8 cellular contexts compared by ENCODE assay signal in the genomic region with DNA sequence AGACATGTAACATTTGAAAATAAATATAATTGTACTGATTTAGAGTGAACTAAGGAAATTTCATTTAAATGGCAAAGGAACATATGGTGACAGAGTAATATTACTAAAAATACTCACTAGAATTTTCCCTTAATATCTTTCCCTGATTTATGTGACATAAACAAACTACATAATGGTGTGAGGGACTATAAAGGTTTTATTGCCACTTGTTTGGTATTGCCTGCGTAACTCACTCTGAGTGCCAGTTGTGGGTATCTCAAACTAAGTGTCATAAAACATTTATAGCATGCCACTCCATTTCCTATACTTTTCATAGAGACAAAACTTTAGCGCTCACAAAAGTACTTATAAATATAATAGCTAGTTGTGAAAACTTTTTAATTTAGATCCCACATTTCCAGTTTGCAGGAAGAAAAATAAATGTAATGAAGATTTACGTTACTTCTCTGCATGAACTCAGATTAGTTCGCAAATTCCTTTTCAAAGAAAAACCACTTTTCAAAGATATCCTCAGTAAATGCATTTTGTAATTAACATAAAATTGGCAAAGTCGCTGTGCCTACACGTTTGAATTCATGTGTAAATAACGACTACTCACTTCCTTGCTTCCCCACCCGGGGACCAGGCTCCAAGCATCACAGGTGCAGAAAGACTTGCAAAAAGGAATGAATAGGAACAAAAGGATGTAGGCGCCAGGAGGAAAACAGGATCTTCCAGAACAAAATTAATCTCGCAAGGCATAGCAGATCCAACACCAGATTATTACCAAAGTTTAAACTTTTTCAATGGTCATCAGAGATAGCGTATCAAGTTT. TPM values are rescaled to one million over a fixed set of nuclear protein-coding genes. Genes with fewer than 3 reads are reported as not detected.
DNase-seq lines count a peak whose midpoint lies in the region; ATAC-seq and TF ChIP-seq lines count a peak whose summit lies in the region.

No MANE protein-coding gene starts in this region.

- no peak for TF ChIP-seq POLR2A in NB4 (IDR thresholded peaks at IDR 0.05; ENCODE audit: extremely low read depth, insufficient read length)

- H3K4me3 Mint-ChIP-seq in activated naive CD8-positive, alpha-beta T cell treated with anti-CD3 and anti-CD28 coated beads, Interleukin-2, amount 50 U/mL, for 24 hours = peak overlapping the region; percentile 81
- H3K4me3 Mint-ChIP-seq in natural killer cell treated with Interleukin-12 subunit alpha and Interleukin-12 subunit beta and Interleukin-15 and Interleukin-18, amount 100 ng/mL, for 72 hours = peak overlapping the region; percentile 79

- H3K4me1 Mint-ChIP-seq in activated naive CD8-positive, alpha-beta T cell treated with anti-CD3 and anti-CD28 coated beads, Interleukin-2, amount 50 U/mL, for 24 hours = peaks cover 30% of the 10 kb centered on the region
- peaks cover 15 to 16% of the 10 kb centered on the region in 2 donors for H3K4me1 Mint-ChIP-seq in natural killer cell treated with Interleukin-12 subunit alpha and Interleukin-12 subunit beta and Interleukin-15 and Interleukin-18, amount 100 ng/mL, for 72 hours (ENCODE audit: low read depth in 2 of 2)

- ATAC-seq in activated naive CD8-positive, alpha-beta T cell treated with anti-CD3 and anti-CD28 coated beads, Interleukin-2, amount 50 U/mL, for 24 hours = no peak
- ATAC-seq in natural killer cell treated with Interleukin-12 subunit alpha and Interleukin-12 subunit beta and Interleukin-15 and Interleukin-18, amount 100 ng/mL, for 72 hours = no peak

- DNase-seq in DMS53 (lab: John Stamatoyannopoulos, UW) (peak; percentile 7), DMS53 treated with DMSO at 0.1 percent for 48 hours (lab: John Stamatoyannopoulos, UW; ENCODE audit: unreplicated experiment) (no peak), NB4 (ENCODE audit: low read depth) (peak; percentile 22), GM20000 (ENCODE audit: low spot score) (no peak), NCI-H446 treated with DMSO at 0.1 percent for 48 hours (lab: John Stamatoyannopoulos, UW) (no peak), foreskin melanocyte (no peak)
- no peak for DNase-seq in activated naive CD8-positive, alpha-beta T cell treated with anti-CD3 and anti-CD28 coated beads, Interleukin-2, amount 50 U/mL, for 24 hours
- DNase-seq in natural killer cell treated with Interleukin-12 subunit alpha and Interleukin-12 subunit beta and Interleukin-15 and Interleukin-18, amount 100 ng/mL, for 72 hours (ENCODE audit: low spot score) = no peak

- no peaks in the 10 kb centered on the region for H3K9me3 Mint-ChIP-seq in activated naive CD8-positive, alpha-beta T cell treated with anti-CD3 and anti-CD28 coated beads, Interleukin-2, amount 50 U/mL, for 24 hours
- H3K9me3 Mint-ChIP-seq in natural killer cell treated with Interleukin-12 subunit alpha and Interleukin-12 subunit beta and Interleukin-15 and Interleukin-18, amount 100 ng/mL, for 72 hours = no peaks in the 10 kb centered on the region

- H3K36me3 Mint-ChIP-seq in activated naive CD8-positive, alpha-beta T cell treated with anti-CD3 and anti-CD28 coated beads, Interleukin-2, amount 50 U/mL, for 24 hours (ENCODE audit: low read depth) = peaks cover 5% of the 10 kb centered on the region
- no peaks in the 10 kb centered on the region for H3K36me3 Mint-ChIP-seq in natural killer cell treated with Interleukin-12 subunit alpha and Interleukin-12 subunit beta and Interleukin-15 and Interleukin-18, amount 100 ng/mL, for 72 hours

- no peak for TF ChIP-seq CTCF in NB4 (IDR thresholded peaks at IDR 0.05; ENCODE audit: low read depth, low read length)
- no peak for TF ChIP-seq CTCF in GM20000 (IDR thresholded peaks at IDR 0.05; ENCODE audit: extremely low read depth, missing control alignments)

- no peak overlapping the region for H3K27ac Mint-ChIP-seq in activated naive CD8-positive, alpha-beta T cell treated with anti-CD3 and anti-CD28 coated beads, Interleukin-2, amount 50 U/mL, for 24 hours
- peak overlapping the region; percentile 72 to 85 for H3K27ac Mint-ChIP-seq in natural killer cell treated with Interleukin-12 subunit alpha and Interleukin-12 subunit beta and Interleukin-15 and Interleukin-18, amount 100 ng/mL, for 72 hours

- H3K4me3 ChIP-seq in NB4 (ENCODE audit: low read depth, low read length) = peak overlapping the region; percentile 70

- H3K27me3 Mint-ChIP-seq in activated naive CD8-positive, alpha-beta T cell treated with anti-CD3 and anti-CD28 coated beads, Interleukin-2, amount 50 U/mL, for 24 hours = no peaks in the 10 kb centered on the region
- no peaks in the 10 kb centered on the region for H3K27me3 Mint-ChIP-seq in natural killer cell treated with Interleukin-12 subunit alpha and Interleukin-12 subunit beta and Interleukin-15 and Interleukin-18, amount 100 ng/mL, for 72 hours

RNA-seq across cellular contexts. Expression of gene QSER1, which starts 1.6 kb away (rescaled TPM):
- total RNA-seq in natural killer cell treated with Interleukin-12 subunit alpha and Interleukin-12 subunit beta and Interleukin-15 and Interleukin-18, amount 100 ng/mL, for 72 hours = 10 to 100 TPM; 15.5 to 22.6 TPM

Comparison
In these comparisons a context has a peak if more than half of its experiments do, and no peak if none do; other contexts are left out.
1. DNase-seq: peak in DMS53 (single experiment) and NB4 (single experiment); none in DMS53 treated with DMSO at 0.1 percent for 48 hours (single experiment), activated naive CD8-positive, alpha-beta T cell treated with anti-CD3 and anti-CD28 coated beads, Interleukin-2, amount 50 U/mL, for 24 hours (single experiment), natural killer cell treated with Interleukin-12 subunit alpha and Interleukin-12 subunit beta and Interleukin-15 and Interleukin-18, amount 100 ng/mL, for 72 hours (single experiment), GM20000 (single experiment), NCI-H446 treated with DMSO at 0.1 percent for 48 hours (single experiment) and foreskin melanocyte (single experiment).